Comparison of ENCODE assay signal across 1 cellular context in the genomic region with DNA sequence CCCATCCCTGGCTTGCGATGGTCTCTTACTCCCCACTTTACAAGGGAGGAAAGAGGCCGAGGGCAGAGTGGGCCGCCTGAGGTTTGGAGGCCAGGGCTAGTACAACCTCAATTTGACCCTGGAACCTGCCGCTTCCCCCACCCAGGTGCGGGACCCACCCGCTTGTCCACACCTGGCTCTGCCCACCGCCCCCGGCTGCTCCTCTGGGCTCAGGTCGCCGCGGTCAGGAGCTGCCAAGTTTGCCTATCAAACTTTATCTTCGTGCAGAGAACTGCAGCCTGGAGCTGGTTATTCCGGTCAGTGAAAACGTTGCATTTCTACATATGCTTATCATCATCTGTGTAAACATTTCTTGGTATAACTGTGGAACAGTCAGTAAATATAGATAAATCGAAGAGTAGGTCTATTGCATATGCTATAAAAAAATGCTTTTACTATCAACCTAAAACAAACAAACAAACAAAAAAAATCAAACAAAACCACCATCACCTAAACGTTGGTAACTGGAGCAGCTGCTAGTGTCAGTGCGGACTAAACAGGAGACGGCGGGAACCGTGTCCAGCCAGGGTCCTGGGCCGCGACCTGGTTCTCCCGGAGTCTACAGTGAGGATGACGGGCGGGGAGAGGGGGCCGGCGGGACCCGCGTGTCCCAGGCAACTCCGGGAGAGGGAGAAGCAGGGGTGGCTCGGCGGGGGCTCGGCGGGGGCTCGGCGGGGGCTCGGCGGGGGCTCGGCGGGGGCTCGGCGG.
TF ChIP-seq lines count a peak whose summit lies in the region.

No MANE protein-coding gene starts in this region.

TF ChIP-seq in K562, 482 proteins besides CTCF, POLR2A, EP300 and RAD21 (continued from another document and continues in another):
- TF ChIP-seq MLX (CRISPR knock-in tag; conservative IDR thresholded peaks at IDR 0.05) (no peak), ZEB2 (IDR thresholded peaks at IDR 0.05) (no peak), JUN (IDR thresholded peaks at IDR 0.05; ENCODE audit: borderline replicate concordance, low read depth, low read length) (no peak), JUN (CRISPR knock-in tag; IDR thresholded peaks at IDR 0.05; ENCODE audit: borderline replicate concordance) (no peak), PRMT5 (CRISPR knock-in tag; IDR thresholded peaks at IDR 0.05) (no peak), TBL1XR1 (IDR thresholded peaks at IDR 0.05; ENCODE audit: low read length in 2 of 2) (no peak; a peak in 3 of 4 replicates), HNRNPLL (IDR thresholded peaks at IDR 0.05; ENCODE audit: low read depth, low read length, poor library complexity, severe bottlenecking) (peak; percentile 56), GABPB1 (CRISPR knock-in tag; IDR thresholded peaks at IDR 0.05) (0 out of 2 replicates have a peak, but pooled peaks have one; percentile 6), CHD7 (IDR thresholded peaks at IDR 0.05; ENCODE audit: low read depth, low read length) (no peak), DDX20 (tag; IDR thresholded peaks at IDR 0.05; ENCODE audit: low read depth) (no peak), ASH1L (IDR thresholded peaks at IDR 0.05; ENCODE audit: borderline replicate concordance, low read depth, partially characterized antibody) (peak; percentile 54), BRCA1 (IDR thresholded peaks at IDR 0.05) (no peak), BRCA1 (CRISPR knock-in tag; IDR thresholded peaks at IDR 0.05) (no peak), XRCC4 (IDR thresholded peaks at IDR 0.05; ENCODE audit: extremely low read depth, insufficient read depth, insufficient read length) (no peak), ZNF12 (CRISPR knock-in tag; IDR thresholded peaks at IDR 0.05) (0 out of 2 replicates have a peak, but pooled peaks have one; percentile 8), POLR2H (tag; IDR thresholded peaks at IDR 0.05; ENCODE audit: low read depth) (peak; percentile 84), ZNF778 (CRISPR knock-in tag; IDR thresholded peaks at IDR 0.05) (no peak), CC2D1A (IDR thresholded peaks at IDR 0.05) (peak; percentile 59; the same call in 1 of the 2 replicates), THRAP3 (IDR thresholded peaks at IDR 0.05; ENCODE audit: borderline replicate concordance) (no peak), RHOXF2B (CRISPR knock-in tag; conservative IDR thresholded peaks at IDR 0.05) (no peak), CEBPB (tag; IDR thresholded peaks at IDR 0.05) (no peak), POLR3A (IDR thresholded peaks at IDR 0.05; ENCODE audit: borderline replicate concordance, extremely low read depth, insufficient read depth, insufficient read length) (no peak), ETV1 (tag; conservative IDR thresholded peaks at IDR 0.05; ENCODE audit: low read depth) (no peak), ZFP30 (CRISPR knock-in tag; IDR thresholded peaks at IDR 0.05; ENCODE audit: borderline replicate concordance) (no peak), ZNF41 (CRISPR knock-in tag; conservative IDR thresholded peaks at IDR 0.05) (no peak), ZNF507 (tag; conservative IDR thresholded peaks at IDR 0.05) (no peak), HDGF (IDR thresholded peaks at IDR 0.05) (no peak), DEAF1 (CRISPR knock-in tag; IDR thresholded peaks at IDR 0.05) (no peak), ZNF717 (CRISPR knock-in tag; IDR thresholded peaks at IDR 0.05) (no peak), ETS1 (conservative IDR thresholded peaks at IDR 0.05; ENCODE audit: control insufficient read depth, low read depth, low read length) (peak; percentile 96), DACH1 (IDR thresholded peaks at IDR 0.05; ENCODE audit: partially characterized antibody) (no peak), ZNF57 (CRISPR knock-in tag; IDR thresholded peaks at IDR 0.05) (no peak), SP1 (CRISPR knock-in tag; IDR thresholded peaks at IDR 0.05) (no peak), NR3C1 (CRISPR knock-in tag; IDR thresholded peaks at IDR 0.05) (no peak), ZNF830 (CRISPR knock-in tag; IDR thresholded peaks at IDR 0.05) (no peak), ZNF121 (CRISPR knock-in tag; conservative IDR thresholded peaks at IDR 0.05) (no peak), FOXJ3 (CRISPR knock-in tag; IDR thresholded peaks at IDR 0.05) (no peak), SMAD1 (IDR thresholded peaks at IDR 0.05; ENCODE audit: low read depth, low read length, partially characterized antibody) (peak; percentile 98), KLF6 (CRISPR knock-in tag; IDR thresholded peaks at IDR 0.05; ENCODE audit: borderline replicate concordance) (0 out of 2 replicates have a peak, but pooled peaks have one; percentile 12), KAT8 (IDR thresholded peaks at IDR 0.05; ENCODE audit: low read depth) (no peak), HDAC2 (IDR thresholded peaks at IDR 0.05) (peak; percentile 64; the same call in 1 of the 2 replicates), RUNX1 (IDR thresholded peaks at IDR 0.05; ENCODE audit: low read depth) (no peak), ZNF586 (CRISPR knock-in tag; conservative IDR thresholded peaks at IDR 0.05) (no peak), DMBX1 (CRISPR knock-in tag; IDR thresholded peaks at IDR 0.05; ENCODE audit: borderline replicate concordance) (no peak), ILF3 (IDR thresholded peaks at IDR 0.05; ENCODE audit: borderline replicate concordance) (no peak), NFATC3 (IDR thresholded peaks at IDR 0.05) (no peak), ESRRA (IDR thresholded peaks at IDR 0.05; ENCODE audit: borderline replicate concordance, low read depth) (no peak), BRD4 (IDR thresholded peaks at IDR 0.05) (no peak), NR2C2 (CRISPR knock-in tag; IDR thresholded peaks at IDR 0.05) (no peak), NR2C2 (tag; IDR thresholded peaks at IDR 0.05) (0 out of 2 replicates have a peak, but pooled peaks have one; percentile 28), ZNF253 (CRISPR knock-in tag; conservative IDR thresholded peaks at IDR 0.05) (no peak)
- TF ChIP-seq, protein P1, sequence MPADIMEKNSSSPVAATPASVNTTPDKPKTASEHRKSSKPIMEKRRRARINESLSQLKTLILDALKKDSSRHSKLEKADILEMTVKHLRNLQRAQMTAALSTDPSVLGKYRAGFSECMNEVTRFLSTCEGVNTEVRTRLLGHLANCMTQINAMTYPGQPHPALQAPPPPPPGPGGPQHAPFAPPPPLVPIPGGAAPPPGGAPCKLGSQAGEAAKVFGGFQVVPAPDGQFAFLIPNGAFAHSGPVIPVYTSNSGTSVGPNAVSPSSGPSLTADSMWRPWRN (IDR thresholded peaks at IDR 0.05; ENCODE audit: low read depth), result peak; percentile 82
- TF ChIP-seq, protein P2, sequence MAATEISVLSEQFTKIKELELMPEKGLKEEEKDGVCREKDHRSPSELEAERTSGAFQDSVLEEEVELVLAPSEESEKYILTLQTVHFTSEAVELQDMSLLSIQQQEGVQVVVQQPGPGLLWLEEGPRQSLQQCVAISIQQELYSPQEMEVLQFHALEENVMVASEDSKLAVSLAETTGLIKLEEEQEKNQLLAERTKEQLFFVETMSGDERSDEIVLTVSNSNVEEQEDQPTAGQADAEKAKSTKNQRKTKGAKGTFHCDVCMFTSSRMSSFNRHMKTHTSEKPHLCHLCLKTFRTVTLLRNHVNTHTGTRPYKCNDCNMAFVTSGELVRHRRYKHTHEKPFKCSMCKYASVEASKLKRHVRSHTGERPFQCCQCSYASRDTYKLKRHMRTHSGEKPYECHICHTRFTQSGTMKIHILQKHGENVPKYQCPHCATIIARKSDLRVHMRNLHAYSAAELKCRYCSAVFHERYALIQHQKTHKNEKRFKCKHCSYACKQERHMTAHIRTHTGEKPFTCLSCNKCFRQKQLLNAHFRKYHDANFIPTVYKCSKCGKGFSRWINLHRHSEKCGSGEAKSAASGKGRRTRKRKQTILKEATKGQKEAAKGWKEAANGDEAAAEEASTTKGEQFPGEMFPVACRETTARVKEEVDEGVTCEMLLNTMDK (IDR thresholded peaks at IDR 0.05; ENCODE audit: borderline replicate concordance, insufficient read depth, low read depth, low read length, poor library complexity, severe bottlenecking), result no peak
